ENCODE assay signal across 1 cellular context in the genomic region with DNA sequence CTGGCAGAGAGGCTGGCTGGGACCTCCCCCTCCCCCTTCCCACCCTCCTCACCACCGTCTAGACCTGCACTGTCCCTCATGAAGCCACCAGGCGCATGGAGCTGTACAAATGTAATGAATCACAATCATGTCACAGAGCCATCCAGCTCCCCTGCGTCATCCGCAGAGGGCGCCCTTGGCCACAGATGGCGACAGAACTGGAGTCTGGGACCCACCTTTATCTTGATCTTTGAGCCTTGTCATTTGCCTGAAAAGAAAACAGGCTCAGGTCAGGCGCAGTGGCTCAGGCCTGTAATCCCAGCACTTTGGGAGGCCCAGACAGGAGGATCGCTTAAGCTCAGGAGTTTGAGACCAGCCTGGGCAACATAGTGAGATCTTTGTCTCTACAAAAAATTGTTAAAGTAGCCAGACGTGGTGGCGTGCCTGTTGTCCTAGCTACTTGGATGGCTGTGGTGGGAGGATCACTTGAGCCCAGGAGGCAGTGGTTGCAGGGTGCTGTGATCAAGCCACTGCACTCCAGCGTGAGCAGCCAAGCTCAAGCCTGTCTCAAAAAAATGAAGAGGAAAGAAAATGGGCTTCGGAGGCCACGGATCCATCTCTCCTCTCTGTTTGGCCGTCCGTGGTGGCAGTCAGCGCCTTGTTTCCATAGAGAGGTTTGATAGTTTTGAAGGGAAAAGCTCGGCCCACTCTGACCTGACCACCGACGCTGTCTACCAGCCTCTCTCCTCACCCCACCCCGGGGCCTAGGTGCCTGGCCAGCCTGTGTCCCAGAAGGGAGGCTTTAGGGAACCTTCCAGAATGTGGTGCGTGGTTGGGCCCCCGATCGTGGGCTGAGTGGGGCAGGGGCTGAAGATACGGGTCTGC.
TF ChIP-seq lines count a peak whose summit lies in the region.

No MANE protein-coding gene starts in this region.

TF ChIP-seq in K562, 482 proteins besides CTCF, POLR2A, EP300 and RAD21 (continued from another document and continues in another):
- TF ChIP-seq ETV1 (tag; conservative IDR thresholded peaks at IDR 0.05; ENCODE audit: low read depth), result no peak
- TF ChIP-seq FUS (optimal IDR thresholded peaks at IDR 0.05; ENCODE audit: low read depth, low read length), result no peak
- TF ChIP-seq PHTF2 (CRISPR knock-in tag; IDR thresholded peaks at IDR 0.05), result no peak
- TF ChIP-seq HNRNPL (IDR thresholded peaks at IDR 0.05; ENCODE audit: low read depth, low read length), result no peak
- no peak for TF ChIP-seq ILK (tag; IDR thresholded peaks at IDR 0.05; ENCODE audit: borderline replicate concordance, low read depth)
- TF ChIP-seq NELFE (IDR thresholded peaks at IDR 0.05; ENCODE audit: insufficient read depth, insufficient read length), result no peak
- TF ChIP-seq, protein P1, sequence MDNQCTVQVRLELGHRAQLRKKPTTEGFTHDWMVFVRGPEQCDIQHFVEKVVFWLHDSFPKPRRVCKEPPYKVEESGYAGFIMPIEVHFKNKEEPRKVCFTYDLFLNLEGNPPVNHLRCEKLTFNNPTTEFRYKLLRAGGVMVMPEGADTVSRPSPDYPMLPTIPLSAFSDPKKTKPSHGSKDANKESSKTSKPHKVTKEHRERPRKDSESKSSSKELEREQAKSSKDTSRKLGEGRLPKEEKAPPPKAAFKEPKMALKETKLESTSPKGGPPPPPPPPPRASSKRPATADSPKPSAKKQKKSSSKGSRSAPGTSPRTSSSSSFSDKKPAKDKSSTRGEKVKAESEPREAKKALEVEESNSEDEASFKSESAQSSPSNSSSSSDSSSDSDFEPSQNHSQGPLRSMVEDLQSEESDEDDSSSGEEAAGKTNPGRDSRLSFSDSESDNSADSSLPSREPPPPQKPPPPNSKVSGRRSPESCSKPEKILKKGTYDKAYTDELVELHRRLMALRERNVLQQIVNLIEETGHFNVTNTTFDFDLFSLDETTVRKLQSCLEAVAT (IDR thresholded peaks at IDR 0.05), result 0 out of 4 replicates have a peak, but pooled peaks of 1 of the 2 experiments have one; percentile 16
- TF ChIP-seq SRSF3 (IDR thresholded peaks at IDR 0.05; ENCODE audit: insufficient read depth, low read length), result no peak
- TF ChIP-seq FOSL1 (tag; conservative IDR thresholded peaks at IDR 0.05), result peak; percentile 59; the same call in 1 of the 2 replicates
- TF ChIP-seq ZNF780A (CRISPR knock-in tag; IDR thresholded peaks at IDR 0.05), result no peak
- no peak for TF ChIP-seq TFAM (CRISPR knock-in tag; conservative IDR thresholded peaks at IDR 0.05)
- no peak for TF ChIP-seq GTF2A2 (tag; IDR thresholded peaks at IDR 0.05)
- TF ChIP-seq XRCC3 (IDR thresholded peaks at IDR 0.05), result no peak
- TF ChIP-seq SP1 (CRISPR knock-in tag; IDR thresholded peaks at IDR 0.05), result peak; percentile 79
- TF ChIP-seq SRSF7 (optimal IDR thresholded peaks at IDR 0.05; ENCODE audit: low read depth, low read length), result no peak
- no peak for TF ChIP-seq KLF10 (CRISPR knock-in tag; IDR thresholded peaks at IDR 0.05)
- TF ChIP-seq ELF2 (CRISPR knock-in tag; IDR thresholded peaks at IDR 0.05), result no peak
- no peak for TF ChIP-seq ZFP30 (CRISPR knock-in tag; IDR thresholded peaks at IDR 0.05; ENCODE audit: borderline replicate concordance)
- TF ChIP-seq TCF7 (IDR thresholded peaks at IDR 0.05; ENCODE audit: borderline replicate concordance), result no peak
- no peak for TF ChIP-seq HSF4 (CRISPR knock-in tag; IDR thresholded peaks at IDR 0.05; ENCODE audit: borderline replicate concordance)
- TF ChIP-seq L3MBTL2 (IDR thresholded peaks at IDR 0.05), result peak; percentile 66; the same call in 1 of the 2 replicates
- no peak for TF ChIP-seq RBM14 (IDR thresholded peaks at IDR 0.05; ENCODE audit: borderline replicate concordance, insufficient read depth, low read depth, low read length)
- TF ChIP-seq ZNF232 (CRISPR knock-in tag; IDR thresholded peaks at IDR 0.05), result no peak
- TF ChIP-seq HDAC6 (IDR thresholded peaks at IDR 0.05; ENCODE audit: low read depth, low read length), result no peak
- TF ChIP-seq, protein P2, sequence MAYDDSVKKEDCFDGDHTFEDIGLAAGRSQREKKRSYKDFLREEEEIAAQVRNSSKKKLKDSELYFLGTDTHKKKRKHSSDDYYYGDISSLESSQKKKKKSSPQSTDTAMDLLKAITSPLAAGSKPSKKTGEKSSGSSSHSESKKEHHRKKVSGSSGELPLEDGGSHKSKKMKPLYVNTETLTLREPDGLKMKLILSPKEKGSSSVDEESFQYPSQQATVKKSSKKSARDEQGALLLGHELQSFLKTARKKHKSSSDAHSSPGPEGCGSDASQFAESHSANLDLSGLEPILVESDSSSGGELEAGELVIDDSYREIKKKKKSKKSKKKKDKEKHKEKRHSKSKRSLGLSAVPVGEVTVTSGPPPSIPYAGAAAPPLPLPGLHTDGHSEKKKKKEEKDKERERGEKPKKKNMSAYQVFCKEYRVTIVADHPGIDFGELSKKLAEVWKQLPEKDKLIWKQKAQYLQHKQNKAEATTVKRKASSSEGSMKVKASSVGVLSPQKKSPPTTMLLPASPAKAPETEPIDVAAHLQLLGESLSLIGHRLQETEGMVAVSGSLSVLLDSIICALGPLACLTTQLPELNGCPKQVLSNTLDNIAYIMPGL (CRISPR knock-in tag; IDR thresholded peaks at IDR 0.05), result no peak
- TF ChIP-seq RFX5 (IDR thresholded peaks at IDR 0.05; ENCODE audit: low read depth, low read length), result no peak
- TF ChIP-seq FIP1L1 (IDR thresholded peaks at IDR 0.05; ENCODE audit: low read depth, low read length, poor library complexity, severe bottlenecking), result no peak
- peak; percentile 47 to 82; a peak in 3 of 4 replicates for TF ChIP-seq MAZ (CRISPR knock-in tag; conservative IDR thresholded peaks at IDR 0.05 in 1 of 2, IDR thresholded peaks at IDR 0.05 in 1 of 2)
- TF ChIP-seq, protein P3, sequence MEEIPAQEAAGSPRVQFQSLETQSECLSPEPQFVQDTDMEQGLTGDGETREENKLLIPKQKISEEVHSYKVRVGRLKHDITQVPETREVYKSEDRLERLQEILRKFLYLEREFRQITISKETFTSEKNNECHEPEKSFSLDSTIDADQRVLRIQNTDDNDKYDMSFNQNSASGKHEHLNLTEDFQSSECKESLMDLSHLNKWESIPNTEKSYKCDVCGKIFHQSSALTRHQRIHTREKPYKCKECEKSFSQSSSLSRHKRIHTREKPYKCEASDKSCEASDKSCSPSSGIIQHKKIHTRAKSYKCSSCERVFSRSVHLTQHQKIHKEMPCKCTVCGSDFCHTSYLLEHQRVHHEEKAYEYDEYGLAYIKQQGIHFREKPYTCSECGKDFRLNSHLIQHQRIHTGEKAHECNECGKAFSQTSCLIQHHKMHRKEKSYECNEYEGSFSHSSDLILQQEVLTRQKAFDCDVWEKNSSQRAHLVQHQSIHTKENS (CRISPR knock-in tag; IDR thresholded peaks at IDR 0.05), result no peak
- no peak for TF ChIP-seq SMARCB1 (IDR thresholded peaks at IDR 0.05; ENCODE audit: insufficient read length, low read depth)
- peak; percentile 35; the same call in 1 of the 2 replicates for TF ChIP-seq ZNF384 (IDR thresholded peaks at IDR 0.05; ENCODE audit: low read depth, low read length)
- TF ChIP-seq, protein P4, sequence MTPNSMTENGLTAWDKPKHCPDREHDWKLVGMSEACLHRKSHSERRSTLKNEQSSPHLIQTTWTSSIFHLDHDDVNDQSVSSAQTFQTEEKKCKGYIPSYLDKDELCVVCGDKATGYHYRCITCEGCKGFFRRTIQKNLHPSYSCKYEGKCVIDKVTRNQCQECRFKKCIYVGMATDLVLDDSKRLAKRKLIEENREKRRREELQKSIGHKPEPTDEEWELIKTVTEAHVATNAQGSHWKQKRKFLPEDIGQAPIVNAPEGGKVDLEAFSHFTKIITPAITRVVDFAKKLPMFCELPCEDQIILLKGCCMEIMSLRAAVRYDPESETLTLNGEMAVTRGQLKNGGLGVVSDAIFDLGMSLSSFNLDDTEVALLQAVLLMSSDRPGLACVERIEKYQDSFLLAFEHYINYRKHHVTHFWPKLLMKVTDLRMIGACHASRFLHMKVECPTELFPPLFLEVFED (CRISPR knock-in tag; conservative IDR thresholded peaks at IDR 0.05), result no peak
- no peak for TF ChIP-seq ZSCAN29 (IDR thresholded peaks at IDR 0.05)
- TF ChIP-seq ZNF134 (CRISPR knock-in tag; conservative IDR thresholded peaks at IDR 0.05), result no peak
- no peak for TF ChIP-seq SREBF1 (IDR thresholded peaks at IDR 0.05; ENCODE audit: borderline replicate concordance, low read depth, low read length)
- no peak for TF ChIP-seq ZNF408 (CRISPR knock-in tag; IDR thresholded peaks at IDR 0.05; ENCODE audit: low read depth)
- TF ChIP-seq HNRNPK (IDR thresholded peaks at IDR 0.05; ENCODE audit: low read depth, low read length, poor library complexity, severe bottlenecking), result no peak
- TF ChIP-seq, protein P5, sequence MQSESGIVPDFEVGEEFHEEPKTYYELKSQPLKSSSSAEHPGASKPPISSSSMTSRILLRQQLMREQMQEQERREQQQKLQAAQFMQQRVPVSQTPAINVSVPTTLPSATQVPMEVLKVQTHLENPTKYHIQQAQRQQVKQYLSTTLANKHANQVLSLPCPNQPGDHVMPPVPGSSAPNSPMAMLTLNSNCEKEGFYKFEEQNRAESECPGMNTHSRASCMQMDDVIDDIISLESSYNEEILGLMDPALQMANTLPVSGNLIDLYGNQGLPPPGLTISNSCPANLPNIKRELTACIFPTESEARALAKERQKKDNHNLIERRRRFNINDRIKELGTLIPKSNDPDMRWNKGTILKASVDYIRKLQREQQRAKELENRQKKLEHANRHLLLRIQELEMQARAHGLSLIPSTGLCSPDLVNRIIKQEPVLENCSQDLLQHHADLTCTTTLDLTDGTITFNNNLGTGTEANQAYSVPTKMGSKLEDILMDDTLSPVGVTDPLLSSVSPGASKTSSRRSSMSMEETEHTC (IDR thresholded peaks at IDR 0.05), result no peak
- no peak for TF ChIP-seq ZC3H11A (IDR thresholded peaks at IDR 0.05; ENCODE audit: low read depth, low read length)
- TF ChIP-seq KLF6 (CRISPR knock-in tag; IDR thresholded peaks at IDR 0.05; ENCODE audit: borderline replicate concordance), result no peak
- TF ChIP-seq HMG20A (CRISPR knock-in tag; conservative IDR thresholded peaks at IDR 0.05), result no peak
- TF ChIP-seq, protein P6, sequence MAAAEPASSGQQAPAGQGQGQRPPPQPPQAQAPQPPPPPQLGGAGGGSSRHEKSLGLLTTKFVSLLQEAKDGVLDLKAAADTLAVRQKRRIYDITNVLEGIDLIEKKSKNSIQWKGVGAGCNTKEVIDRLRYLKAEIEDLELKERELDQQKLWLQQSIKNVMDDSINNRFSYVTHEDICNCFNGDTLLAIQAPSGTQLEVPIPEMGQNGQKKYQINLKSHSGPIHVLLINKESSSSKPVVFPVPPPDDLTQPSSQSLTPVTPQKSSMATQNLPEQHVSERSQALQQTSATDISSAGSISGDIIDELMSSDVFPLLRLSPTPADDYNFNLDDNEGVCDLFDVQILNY (CRISPR knock-in tag; IDR thresholded peaks at IDR 0.05), result no peak
- TF ChIP-seq ZNF324 (CRISPR knock-in tag; IDR thresholded peaks at IDR 0.05), result no peak
- TF ChIP-seq ZNF184 (CRISPR knock-in tag; IDR thresholded peaks at IDR 0.05), result no peak
- TF ChIP-seq MYNN (IDR thresholded peaks at IDR 0.05), result peak; percentile 35; the same call in 1 of the 2 replicates
- no peak for TF ChIP-seq MYNN (CRISPR knock-in tag; IDR thresholded peaks at IDR 0.05)
- TF ChIP-seq POLR3A (IDR thresholded peaks at IDR 0.05; ENCODE audit: borderline replicate concordance, extremely low read depth, insufficient read depth, insufficient read length), result no peak
- no peak for TF ChIP-seq GATAD2B (IDR thresholded peaks at IDR 0.05; ENCODE audit: borderline replicate concordance)
- no peak for TF ChIP-seq TRIM28 (IDR thresholded peaks at IDR 0.05)
- TF ChIP-seq, protein P7, sequence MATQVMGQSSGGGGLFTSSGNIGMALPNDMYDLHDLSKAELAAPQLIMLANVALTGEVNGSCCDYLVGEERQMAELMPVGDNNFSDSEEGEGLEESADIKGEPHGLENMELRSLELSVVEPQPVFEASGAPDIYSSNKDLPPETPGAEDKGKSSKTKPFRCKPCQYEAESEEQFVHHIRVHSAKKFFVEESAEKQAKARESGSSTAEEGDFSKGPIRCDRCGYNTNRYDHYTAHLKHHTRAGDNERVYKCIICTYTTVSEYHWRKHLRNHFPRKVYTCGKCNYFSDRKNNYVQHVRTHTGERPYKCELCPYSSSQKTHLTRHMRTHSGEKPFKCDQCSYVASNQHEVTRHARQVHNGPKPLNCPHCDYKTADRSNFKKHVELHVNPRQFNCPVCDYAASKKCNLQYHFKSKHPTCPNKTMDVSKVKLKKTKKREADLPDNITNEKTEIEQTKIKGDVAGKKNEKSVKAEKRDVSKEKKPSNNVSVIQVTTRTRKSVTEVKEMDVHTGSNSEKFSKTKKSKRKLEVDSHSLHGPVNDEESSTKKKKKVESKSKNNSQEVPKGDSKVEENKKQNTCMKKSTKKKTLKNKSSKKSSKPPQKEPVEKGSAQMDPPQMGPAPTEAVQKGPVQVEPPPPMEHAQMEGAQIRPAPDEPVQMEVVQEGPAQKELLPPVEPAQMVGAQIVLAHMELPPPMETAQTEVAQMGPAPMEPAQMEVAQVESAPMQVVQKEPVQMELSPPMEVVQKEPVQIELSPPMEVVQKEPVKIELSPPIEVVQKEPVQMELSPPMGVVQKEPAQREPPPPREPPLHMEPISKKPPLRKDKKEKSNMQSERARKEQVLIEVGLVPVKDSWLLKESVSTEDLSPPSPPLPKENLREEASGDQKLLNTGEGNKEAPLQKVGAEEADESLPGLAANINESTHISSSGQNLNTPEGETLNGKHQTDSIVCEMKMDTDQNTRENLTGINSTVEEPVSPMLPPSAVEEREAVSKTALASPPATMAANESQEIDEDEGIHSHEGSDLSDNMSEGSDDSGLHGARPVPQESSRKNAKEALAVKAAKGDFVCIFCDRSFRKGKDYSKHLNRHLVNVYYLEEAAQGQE (CRISPR knock-in tag; IDR thresholded peaks at IDR 0.05; ENCODE audit: low read depth), result no peak
- TF ChIP-seq ZNF644 (tag; IDR thresholded peaks at IDR 0.05; ENCODE audit: low read depth), result no peak
- TF ChIP-seq C11orf30 (IDR thresholded peaks at IDR 0.05; ENCODE audit: low read depth), result no peak
- no peak for TF ChIP-seq ZNF778 (CRISPR knock-in tag; IDR thresholded peaks at IDR 0.05)
- no peak for TF ChIP-seq ZNF354B (CRISPR knock-in tag; IDR thresholded peaks at IDR 0.05)
- no peak for TF ChIP-seq SMAD3 (CRISPR knock-in tag; conservative IDR thresholded peaks at IDR 0.05)
- no peak for TF ChIP-seq CREBBP (IDR thresholded peaks at IDR 0.05; ENCODE audit: low read depth, low read length)
- TF ChIP-seq PHF8 (IDR thresholded peaks at IDR 0.05; ENCODE audit: borderline replicate concordance, low read length), result no peak
- no peak for TF ChIP-seq ZNF764 (CRISPR knock-in tag; IDR thresholded peaks at IDR 0.05; ENCODE audit: low read depth)
